In the genomic region with DNA sequence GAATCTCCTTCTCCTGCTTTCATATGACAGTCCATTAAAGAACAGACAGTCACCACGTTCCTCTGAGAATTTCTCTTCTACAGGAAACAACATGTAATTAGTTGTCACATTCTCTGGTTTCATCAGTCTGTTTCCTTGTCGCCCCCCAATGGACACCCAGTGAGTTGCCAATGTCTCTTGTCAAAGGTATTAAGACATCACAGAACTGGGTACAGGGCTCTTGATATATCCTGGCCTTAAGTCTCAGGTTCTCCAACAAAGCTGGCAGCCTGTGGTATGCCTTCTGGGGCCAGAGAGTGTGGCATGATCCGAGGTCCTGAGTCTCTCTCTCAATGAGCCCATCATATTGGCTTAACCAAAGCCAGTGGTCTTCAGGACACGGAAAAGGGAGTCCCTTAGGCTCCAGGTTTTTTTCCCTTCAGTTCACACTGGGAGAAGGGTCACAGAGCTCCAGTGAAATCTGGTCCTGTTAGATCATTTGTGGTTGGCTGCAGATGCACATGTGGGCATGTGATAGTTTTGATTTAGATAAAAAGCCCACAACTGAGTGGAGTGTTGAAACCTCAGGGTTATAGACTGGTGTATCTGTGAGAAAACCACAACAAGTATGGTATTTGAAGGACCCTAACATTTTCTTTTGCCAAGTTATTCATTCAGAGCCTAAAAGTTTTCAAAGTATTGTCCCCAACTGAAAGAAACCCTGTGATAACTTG, we compare ENCODE assay signal across 9 cellular contexts. TPM values are rescaled to one million over a fixed set of nuclear protein-coding genes. Genes with fewer than 3 reads are reported as not detected.
A peak's percentile ranks its signal among the peaks of the same experiment; 100 is the strongest.
DNase-seq lines count a peak whose midpoint lies in the region; ATAC-seq, FAIRE-seq and TF ChIP-seq lines count a peak whose summit lies in the region.
"Had no signal": no experiment of that assay in that cellular context is flagged by ENCODE, and none has a peak within 500 bp of the region (broad histone marks: within the 10 kb centered on the region; RNA-seq: fewer than 3 reads in every experiment).

No MANE protein-coding gene starts in this region.

- ATAC-seq in GM18498 (IDR thresholded peaks at IDR 0.05; ENCODE audit: unreplicated experiment), result peak; percentile 73
- peak; percentile 76 for ATAC-seq in HG03039 (IDR thresholded peaks at IDR 0.05; ENCODE audit: unreplicated experiment)
- peak; percentile 88 to 94 (median 90) for ATAC-seq in right lobe of liver
- no peak for ATAC-seq in CD4-positive, alpha-beta T cell (ENCODE audit: poor library complexity)

- no peaks in the 10 kb centered on the region for H3K4me1 Mint-ChIP-seq in CD4-positive, alpha-beta T cell (ENCODE audit: low read depth)

- CTCF ChIA-PET in AG04449 (lab: Yijun Ruan, JAX), result interaction anchor here (0.6 to 4.7 kb wide), 23 partner anchors 9 to 225 kb away, joined by 3 to 50 read pairs (median 5); no protein-coding TSS in a partner anchor
- CTCF ChIA-PET in CD4-positive, alpha-beta T cell (lab: Charles Lee), result no interaction called here

- peak; percentile 64 for TF ChIP-seq CTCF in AG04449 (IDR thresholded peaks at IDR 0.05; ENCODE audit: insufficient read depth, low read length, missing control alignments)
- TF ChIP-seq CTCF in bronchial epithelial cell (IDR thresholded peaks at IDR 0.05; ENCODE audit: insufficient read depth, low read length, severe bottlenecking), result no peak
- peak; percentile 57 to 78 (median 72) for TF ChIP-seq CTCF in right lobe of liver (IDR thresholded peaks at IDR 0.05)
- TF ChIP-seq CTCF in CD4-positive, alpha-beta T cell (IDR thresholded peaks at IDR 0.05), result no peak

- intact Hi-C loops in right lobe of liver (cut with DNase I), result loop anchor here (10.0 kb wide), 1 partner anchor 89 kb away; no protein-coding TSS in a partner anchor
- intact Hi-C loops in CD4-positive, alpha-beta T cell (cut with DNase I, micrococcal nuclease), result loop anchor here in 1 of 2 experiments (5.0 kb wide), 1 partner anchor 96 kb away; no protein-coding TSS in a partner anchor

- no peak overlapping the region for H3K27ac ChIP-seq in right lobe of liver
- H3K27ac ChIP-seq in CD4-positive, alpha-beta T cell (ENCODE audit: low read depth, low read length), result no peak overlapping the region

- POLR2A ChIA-PET in AG04449 (lab: Yijun Ruan, JAX), result no interaction called here
- POLR2A ChIA-PET in CD4-positive, alpha-beta T cell (lab: Charles Lee), result no interaction called here

- no peaks in the 10 kb centered on the region for H3K9me3 Mint-ChIP-seq in CD4-positive, alpha-beta T cell

- DNase-seq in AG04449 (ENCODE audit: low read depth, low spot score) (no peak), NOMO-1 treated with dmso at 0.1 percent for 144 hours (lab: John Stamatoyannopoulos, UW; ENCODE audit: unreplicated experiment) (peak; percentile 75), bronchial epithelial cell (ENCODE audit: low read depth) (peak; percentile 4), right lobe of liver (peak in 2 of 3 donors; percentile 46 to 61), ecto neural progenitor cell (ENCODE audit: low spot score) (no peak)
- DNase-seq in CD4-positive, alpha-beta T cell, result no peak

- 36% methylated on average over 3 of the region's 4 CpGs for WGBS in right lobe of liver (ENCODE audit: insufficient coverage, low coverage, low lambda C conversion rate, missing lambda C conversion rate)

- no peak overlapping the region for H3K4me3 Mint-ChIP-seq in CD4-positive, alpha-beta T cell

- no peaks in the 10 kb centered on the region for H3K27me3 ChIP-seq in bronchial epithelial cell (ENCODE audit: control insufficient read depth, insufficient read depth, low read length)
- no peaks in the 10 kb centered on the region for H3K27me3 ChIP-seq in right lobe of liver
- H3K27me3 ChIP-seq in CD4-positive, alpha-beta T cell (ENCODE audit: control insufficient read depth, insufficient read depth, low read length), result no peaks in the 10 kb centered on the region

- H3K4me1 ChIP-seq in right lobe of liver, result peaks cover 0 to 13% (median 2%) of the 10 kb centered on the region in 4 donors

- no peaks in the 10 kb centered on the region for H3K9me3 ChIP-seq in right lobe of liver
- no peaks in the 10 kb centered on the region for H3K9me3 ChIP-seq in CD4-positive, alpha-beta T cell (ENCODE audit: control insufficient read depth, low read length)

- peaks cover 12% of the 10 kb centered on the region for H3K27me3 Mint-ChIP-seq in CD4-positive, alpha-beta T cell

- no peak overlapping the region for H3K27ac Mint-ChIP-seq in CD4-positive, alpha-beta T cell

- H3K4me3 ChIP-seq in AG04449 (ENCODE audit: low read depth, low read length), result no peak overlapping the region
- H3K4me3 ChIP-seq in bronchial epithelial cell (ENCODE audit: low read depth, low read length), result no peak overlapping the region
- H3K4me3 ChIP-seq in right lobe of liver, result no peak overlapping the region

- no peak for TF ChIP-seq POLR2A in right lobe of liver (IDR thresholded peaks at IDR 0.05)

- no peaks in the 10 kb centered on the region for H3K36me3 Mint-ChIP-seq in CD4-positive, alpha-beta T cell (ENCODE audit: low read depth)

- H3K36me3 ChIP-seq in bronchial epithelial cell (ENCODE audit: control insufficient read depth, insufficient read depth, low read length), result no peaks in the 10 kb centered on the region
- H3K36me3 ChIP-seq in right lobe of liver, result no peaks in the 10 kb centered on the region

- FAIRE-seq in bronchial epithelial cell (lab: Jason Lieb, UNC), result no peak
- FAIRE-seq: endometrium had no signal

RNA-seq across cellular contexts. Expression of gene PRLR, which starts 46.9 kb away (rescaled TPM):
- total RNA-seq in bronchial epithelial cell (not detected in 2 replicates), right lobe of liver (10 to 100 TPM in 5 of 6 experiments, 1 to 10 TPM in 1; 7.4 to 26.8 (median 15.1) TPM)
- under 1 TPM in 1 of 2 experiments, not detected in 1; 0.03 TPM for total RNA-seq in CD4-positive, alpha-beta T cell

Comparison
In these comparisons a context has a peak if more than half of its experiments do, and no peak if none do; other contexts are left out.
1. DNase-seq: peak in NOMO-1 treated with dmso at 0.1 percent for 144 hours (single experiment), bronchial epithelial cell (single experiment) and right lobe of liver (2 of 3); none in AG04449 (single experiment), ecto neural progenitor cell (single experiment) and CD4-positive, alpha-beta T cell (0 of 10).
2. CTCF ChIP-seq: peak in AG04449 (single experiment) and right lobe of liver (4 of 4); none in bronchial epithelial cell (single experiment) and CD4-positive, alpha-beta T cell (single experiment).